ENCODE assay signal across 22 cellular contexts in genomic region chr11:31821779-31822574, GRCh38. TPM values are rescaled to one million over a fixed set of nuclear protein-coding genes. Genes with fewer than 3 reads are reported as not detected.
DNase-seq lines count a peak whose midpoint lies in the region; ATAC-seq, FAIRE-seq and TF ChIP-seq lines count a peak whose summit lies in the region.
"Had no signal": no experiment of that assay in that cellular context is flagged by ENCODE, and none has a peak within 500 bp of the region (broad histone marks: within the 10 kb centered on the region; RNA-seq: fewer than 3 reads in every experiment).

No MANE protein-coding gene starts in this region.

- TF ChIP-seq CTCF in GM20000 (IDR thresholded peaks at IDR 0.05; ENCODE audit: extremely low read depth, missing control alignments) = no peak
- TF ChIP-seq CTCF in H1 (IDR thresholded peaks at IDR 0.05; ENCODE audit: control extremely low read depth in 1 of 3, insufficient read depth in 1 of 3, low read depth in 1 of 3, low read length in 3 of 3) = no peak
- TF ChIP-seq CTCF in neural progenitor cell (IDR thresholded peaks at IDR 0.05) = no peak

- WGBS in H1 (ENCODE audit: extremely low coverage in 1 of 2, insufficient coverage in 1 of 2, insufficient read length in 1 of 2, insufficient replicate concordance in 2 of 2, low coverage in 1 of 2, low lambda C conversion rate in 2 of 2, missing lambda C conversion rate in 1 of 2), 2 experiments = 19% methylated on average over 19 of the region's 19 CpGs; no CpG with 5 or more reads in 1 of the 2 experiments

- no peak overlapping the region for H2AK5ac ChIP-seq in H1 (ENCODE audit: low read depth, low read length)

- H3K27me3 Mint-ChIP-seq in neural progenitor cell (ENCODE audit: insufficient read depth, low read depth) = peaks cover 94% of the 10 kb centered on the region
- peaks cover 69% of the 10 kb centered on the region for H3K27me3 Mint-ChIP-seq in activated CD4-positive, alpha-beta T cell treated with anti-CD3 and anti-CD28 coated beads for 36 hours
- H3K27me3 Mint-ChIP-seq in CD8-positive, alpha-beta memory T cell = peaks cover 80 to 81% of the 10 kb centered on the region in 2 donors

- POLR2A ChIA-PET in H1 (lab: Charles Lee; ENCODE audit: partially characterized antibody) = interaction anchor here (1.4 to 3.6 kb wide), 4 partner anchors 9 to 23 kb away, joined by 3 to 11 read pairs (median 8); partner anchors contain the start of gene PAX6
- POLR2A ChIA-PET in activated CD4-positive, alpha-beta T cell treated with anti-CD3 and anti-CD28 coated beads for 36 hours (lab: Charles Lee) = no interaction called here
- POLR2A ChIA-PET in CD8-positive, alpha-beta memory T cell (lab: Charles Lee) = no interaction called here

- intact Hi-C loops in activated CD4-positive, alpha-beta T cell treated with anti-CD3 and anti-CD28 coated beads for 36 hours (cut with DNase I, micrococcal nuclease) = no loop called here

- no peak overlapping the region for H3K27ac ChIP-seq in H1 (ENCODE audit: low read depth, low read length)
- no peak overlapping the region for H3K27ac ChIP-seq in neural progenitor cell
- H3K27ac ChIP-seq in CD8-positive, alpha-beta memory T cell (ENCODE audit: low read depth, low read length) = no peak overlapping the region
- H3K27ac ChIP-seq: BLaER1, GM23248 had no signal

- H3K79me2 ChIP-seq in H1 (ENCODE audit: control insufficient read depth in 1 of 2, insufficient read depth in 2 of 2, low read length in 2 of 2) = no peaks in the 10 kb centered on the region
- no peaks in the 10 kb centered on the region for H3K79me2 ChIP-seq in neural progenitor cell (ENCODE audit: low read depth)

- H3K4me3 ChIP-seq in H1 (ENCODE audit: extremely low read depth in 1 of 4, insufficient read depth in 2 of 4, low read depth in 3 of 4, low read length in 4 of 4) (peak overlapping the region in 1 of 4 experiments; percentile 28; a peak in 1 of 8 replicates), neural progenitor cell (no peak overlapping the region)
- H3K4me3 ChIP-seq in CD8-positive, alpha-beta memory T cell (ENCODE audit: low read length) = no peak overlapping the region
- H3K4me3 ChIP-seq: BLaER1, GM23248 had no signal

- H3K14ac ChIP-seq in H1 (ENCODE audit: insufficient read length) = no peak overlapping the region

- H3K4ac ChIP-seq in H1 (replicated peaks; ENCODE audit: insufficient read length, low read depth, low read length) = no peak overlapping the region

- no peak overlapping the region for H3K23ac ChIP-seq in H1 (ENCODE audit: insufficient read length)

- H3K27me3 ChIP-seq in H1 (replicated peaks in 1 of 4; ENCODE audit: control insufficient read depth in 3 of 4, extremely low read depth in 1 of 4, insufficient read depth in 3 of 4, low read length in 3 of 4) (peaks cover 62 to 99% (median 93%) of the 10 kb centered on the region in 4 experiments), neural progenitor cell (peaks cover 100% of the 10 kb centered on the region)
- peaks cover 61% of the 10 kb centered on the region for H3K27me3 ChIP-seq in CD8-positive, alpha-beta memory T cell (ENCODE audit: insufficient read depth, low read length, poor library complexity, severe bottlenecking)

- peak overlapping the region; percentile 20 to 38; a peak in 3 of 4 replicates for H3K4me2 ChIP-seq in H1 (ENCODE audit: insufficient read depth in 1 of 2, low read depth in 2 of 2, low read length in 2 of 2)
- H3K4me2 ChIP-seq in neural progenitor cell = peak overlapping the region; percentile 98
- H3K4me2 ChIP-seq: BLaER1 had no signal

- DNase-seq in NCI-H2171 treated with DMSO at 0.1 percent for 48 hours (lab: John Stamatoyannopoulos, UW) (peak; percentile 35), NCI-H2171 (lab: John Stamatoyannopoulos, UW) (no peak), GM20000 (ENCODE audit: low spot score) (peak; percentile 5), H1 (ENCODE audit: low read depth in 1 of 2, low spot score in 2 of 2) (no peak), neural progenitor cell (ENCODE audit: low spot score) (peak; percentile 40), inferior parietal cortex (ENCODE audit: extremely low spot score) (no peak)
- no peak for DNase-seq in activated CD4-positive, alpha-beta T cell treated with anti-CD3 and anti-CD28 coated beads for 36 hours
- no peak for DNase-seq in CD8-positive, alpha-beta memory T cell
- DNase-seq: Calu3; CD4-positive, alpha-beta memory T cell; GM23248; KBM-7; NCI-H1105; NCI-H1694 treated with DMSO at 0.1 percent for 48 hours; NCI-H345; NCI-H526 treated with DMSO at 0.1 percent for 48 hours had no signal

- H3K4me1 ChIP-seq in H1 (replicated peaks in 1 of 4; ENCODE audit: control insufficient read depth in 3 of 4, insufficient read depth in 4 of 4, low read length in 3 of 4) (peaks cover 16 to 73% (median 46%) of the 10 kb centered on the region in 4 experiments), neural progenitor cell (peaks cover 84% of the 10 kb centered on the region)
- no peaks in the 10 kb centered on the region for H3K4me1 ChIP-seq in CD8-positive, alpha-beta memory T cell (ENCODE audit: insufficient read depth, low read length)
- H3K4me1 ChIP-seq: BLaER1 had no signal

- no peak for TF ChIP-seq RAD21 in H1 (IDR thresholded peaks at IDR 0.05 in 1 of 2, conservative IDR thresholded peaks at IDR 0.05 in 1 of 2; ENCODE audit: low read depth in 2 of 2, low read length in 2 of 2)

- peaks cover 13% of the 10 kb centered on the region; the same call in 1 of the 2 replicates for H3K23me2 ChIP-seq in H1 (ENCODE audit: low read depth, low read length)

- H4K8ac ChIP-seq in H1 (ENCODE audit: extremely low read depth, insufficient read depth, low read length) = no peak overlapping the region

- H3K9ac ChIP-seq in H1 (replicated peaks in 1 of 4; ENCODE audit: extremely low read depth in 1 of 4, low read depth in 3 of 4, low read length in 3 of 4) (no peak overlapping the region), neural progenitor cell (no peak overlapping the region)
- H3K9ac ChIP-seq: BLaER1, GM23248 had no signal

- H4K20me1 ChIP-seq in H1 (replicated peaks in 1 of 2; ENCODE audit: control insufficient read depth in 1 of 2, insufficient read depth in 2 of 2, low read length in 2 of 2) = peaks cover 0 to 11% of the 10 kb centered on the region in 2 experiments
- peaks cover 41% of the 10 kb centered on the region for H4K20me1 ChIP-seq in neural progenitor cell (ENCODE audit: low read depth)

- no peak overlapping the region for H2BK20ac ChIP-seq in H1 (ENCODE audit: low read length)

- no peak for TF ChIP-seq POLR2A in H1 (IDR thresholded peaks at IDR 0.05; ENCODE audit: control extremely low read depth in 1 of 2, low read depth in 2 of 2, low read length in 2 of 2)

- H3F3A ChIP-seq in neural progenitor cell (ENCODE audit: low read depth) = peaks cover 91% of the 10 kb centered on the region

- no peak overlapping the region for H4K5ac ChIP-seq in H1 (ENCODE audit: insufficient read length, low read depth, low read length)

- H3K4me1 Mint-ChIP-seq in neural progenitor cell = peaks cover 46% of the 10 kb centered on the region
- peaks cover 16% of the 10 kb centered on the region for H3K4me1 Mint-ChIP-seq in activated CD4-positive, alpha-beta T cell treated with anti-CD3 and anti-CD28 coated beads for 36 hours
- H3K4me1 Mint-ChIP-seq in CD8-positive, alpha-beta memory T cell = peaks cover 16 to 25% (median 19%) of the 10 kb centered on the region in 3 donors

- no peak overlapping the region for H2BK5ac ChIP-seq in H1 (ENCODE audit: low read depth, low read length)

- H2BK15ac ChIP-seq in H1 (ENCODE audit: low read length) = no peak overlapping the region

- H3K36me3 ChIP-seq in H1 (ENCODE audit: control insufficient read depth in 2 of 4, insufficient read depth in 4 of 4, low read length in 3 of 4) (no peaks in the 10 kb centered on the region; a peak in 1 of 8 replicates), neural progenitor cell (no peaks in the 10 kb centered on the region)
- no peaks in the 10 kb centered on the region for H3K36me3 ChIP-seq in CD8-positive, alpha-beta memory T cell (ENCODE audit: insufficient read depth, low read length)
- H3K36me3 ChIP-seq: BLaER1 had no signal

- H2AFZ ChIP-seq in H1 (ENCODE audit: low read length) (no peak overlapping the region), neural progenitor cell (replicated peaks) (no peak overlapping the region)
- H2AFZ ChIP-seq: GM23248 had no signal

- no peak for FAIRE-seq in H1 (lab: Jason Lieb, UNC)
- FAIRE-seq: A204.1, RCC 7860 had no signal

- CTCF ChIA-PET in H1 (lab: Charles Lee; ENCODE audit: partially characterized antibody) = interaction anchor here (0.5 to 11.4 kb wide), 11 partner anchors 13 to 557 kb away, joined by 3 to 88 read pairs (median 6); no protein-coding TSS in a partner anchor
- CTCF ChIA-PET in activated CD4-positive, alpha-beta T cell treated with anti-CD3 and anti-CD28 coated beads for 36 hours (lab: Charles Lee) = interaction anchor here (0.6 to 0.8 kb wide), 2 partner anchors 23 to 369 kb away, joined by 3 to 4 read pairs; no protein-coding TSS in a partner anchor
- CTCF ChIA-PET in CD8-positive, alpha-beta memory T cell (lab: Charles Lee) = no interaction called here

- H2BK120ac ChIP-seq in H1 (replicated peaks; ENCODE audit: low read depth, low read length) = no peak overlapping the region

- H4K91ac ChIP-seq in H1 (replicated peaks; ENCODE audit: insufficient read length, low read length) = no peak overlapping the region

- peaks cover 4% of the 10 kb centered on the region for H3K9me3 Mint-ChIP-seq in neural progenitor cell
- no peaks in the 10 kb centered on the region for H3K9me3 Mint-ChIP-seq in activated CD4-positive, alpha-beta T cell treated with anti-CD3 and anti-CD28 coated beads for 36 hours (ENCODE audit: low read depth)
- H3K9me3 Mint-ChIP-seq in CD8-positive, alpha-beta memory T cell = peaks cover 0 to 18% (median 7%) of the 10 kb centered on the region in 5 donors

- H3K56ac ChIP-seq in H1 (replicated peaks; ENCODE audit: insufficient read length, low read depth, low read length) = no peak overlapping the region

- no peak overlapping the region for H3K18ac ChIP-seq in H1 (ENCODE audit: extremely low read depth, low read length)

- TF ChIP-seq EP300 in H1 (IDR thresholded peaks at IDR 0.05; ENCODE audit: borderline replicate concordance in 1 of 2, low read depth in 2 of 2, low read length in 2 of 2) = no peak

- no peak overlapping the region for H3K27ac Mint-ChIP-seq in neural progenitor cell
- no peak overlapping the region for H3K27ac Mint-ChIP-seq in activated CD4-positive, alpha-beta T cell treated with anti-CD3 and anti-CD28 coated beads for 36 hours
- peak overlapping the region in 1 of 8 donors; percentile 39 for H3K27ac Mint-ChIP-seq in CD8-positive, alpha-beta memory T cell

- no peaks in the 10 kb centered on the region for H3K79me1 ChIP-seq in H1 (ENCODE audit: low read depth, low read length)

- peak overlapping the region; percentile 5; the same call in 1 of the 2 replicates for H2BK12ac ChIP-seq in H1 (ENCODE audit: low read depth, low read length)

- no peaks in the 10 kb centered on the region for H3K9me3 ChIP-seq in H1 (ENCODE audit: insufficient read depth in 2 of 2, low read depth in 1 of 2, low read length in 1 of 2)
- H3K9me3 ChIP-seq in neural progenitor cell (ENCODE audit: low read depth) = no peaks in the 10 kb centered on the region
- H3K9me3 ChIP-seq in CD8-positive, alpha-beta memory T cell (ENCODE audit: low read length) = no peaks in the 10 kb centered on the region

- H3K4me3 Mint-ChIP-seq in neural progenitor cell = peak overlapping the region; percentile 52
- H3K4me3 Mint-ChIP-seq in activated CD4-positive, alpha-beta T cell treated with anti-CD3 and anti-CD28 coated beads for 36 hours = no peak overlapping the region
- no peak overlapping the region for H3K4me3 Mint-ChIP-seq in CD8-positive, alpha-beta memory T cell
- H3K4me3 Mint-ChIP-seq: CD4-positive, alpha-beta memory T cell had no signal

- H3K36me3 Mint-ChIP-seq in neural progenitor cell = no peaks in the 10 kb centered on the region
- no peaks in the 10 kb centered on the region for H3K36me3 Mint-ChIP-seq in activated CD4-positive, alpha-beta T cell treated with anti-CD3 and anti-CD28 coated beads for 36 hours (ENCODE audit: low read depth)
- no peaks in the 10 kb centered on the region for H3K36me3 Mint-ChIP-seq in CD8-positive, alpha-beta memory T cell
- H3K36me3 Mint-ChIP-seq: CD4-positive, alpha-beta memory T cell had no signal

- ATAC-seq in activated CD4-positive, alpha-beta T cell treated with anti-CD3 and anti-CD28 coated beads for 36 hours = no peak
- ATAC-seq: HCT116, Right ventricle myocardium inferior had no signal

RNA-seq across cellular contexts. Expression of gene PAX6, which starts 10.9 kb away (rescaled TPM):
- total RNA-seq in H1 (2021; fragmentation: NEBNext Ultra II Directional; extraction: Animal tissue kit (Norgen Biotek cat#: 25700)) = 0.21 and 0.30 TPM in 2 replicates
- polyA plus RNA-seq in H1 (2011; rRNA removed) = 0.65 and 1.1 TPM in 2 replicates
- polyA plus RNA-seq in H1 (2011; cell fraction: cytosol; rRNA removed) = 0.53 TPM
- 1.0 TPM for polyA plus RNA-seq in H1 (2011; cell fraction: nucleus; rRNA removed)
- 0.41 to 1.1 TPM (median 0.57 TPM) in 4 replicates for polyA plus RNA-seq in H1 (2012, experiment 1 of 2)
- 0.16 TPM for polyA plus RNA-seq in H1 (2012, experiment 2 of 2)
- 0.16 TPM for polyA plus RNA-seq in H1 (2013, experiment 1 of 2)
- polyA plus RNA-seq in H1 (2013, experiment 2 of 2) = 0.22 TPM
- 0.76 and 0.82 TPM in 2 replicates for polyA minus RNA-seq in H1 (2011; rRNA and poly(A)+ RNA removed)
- 0.88 TPM for polyA minus RNA-seq in H1 (2011; cell fraction: cytosol; rRNA and poly(A)+ RNA removed)
- 2.6 TPM for polyA minus RNA-seq in H1 (2011; cell fraction: nucleus; rRNA and poly(A)+ RNA removed)
- total RNA-seq in neural progenitor cell (ENCODE audit: low replicate concordance) = 190 and 215 TPM in 2 replicates
- total RNA-seq in activated CD4-positive, alpha-beta T cell treated with anti-CD3 and anti-CD28 coated beads for 36 hours = under 1 TPM in 1 of 2 experiments, not detected in 1; 0.07 TPM
- total RNA-seq in CD8-positive, alpha-beta memory T cell = not detected
- polyA plus RNA-seq in CD8-positive, alpha-beta memory T cell = not detected
- total RNA-seq: CD4-positive, alpha-beta memory T cell; GM23248; OCI-LY7; Right ventricle myocardium inferior had no signal

Comparison
In these comparisons a context has a peak if more than half of its experiments do, and no peak if none do; other contexts are left out.
1. DNase-seq: peak in NCI-H2171 treated with DMSO at 0.1 percent for 48 hours (single experiment), GM20000 (single experiment) and neural progenitor cell (single experiment); none in NCI-H2171 (single experiment), H1 (0 of 2), activated CD4-positive, alpha-beta T cell treated with anti-CD3 and anti-CD28 coated beads for 36 hours (single experiment), inferior parietal cortex (single experiment) and CD8-positive, alpha-beta memory T cell (0 of 5).
2. RNA of gene PAX6, which starts 10.9 kb away (total RNA-seq): 190 to 215 TPM in neural progenitor cell; 0.21 to 0.30 TPM in H1, not detected in CD8-positive, alpha-beta memory T cell and 0.07 TPM in activated CD4-positive, alpha-beta T cell treated with anti-CD3 and anti-CD28 coated beads for 36 hours; every median in the first group is over 100 times any median in the second.